8 cellular contexts compared by ENCODE assay signal in the genomic region with DNA sequence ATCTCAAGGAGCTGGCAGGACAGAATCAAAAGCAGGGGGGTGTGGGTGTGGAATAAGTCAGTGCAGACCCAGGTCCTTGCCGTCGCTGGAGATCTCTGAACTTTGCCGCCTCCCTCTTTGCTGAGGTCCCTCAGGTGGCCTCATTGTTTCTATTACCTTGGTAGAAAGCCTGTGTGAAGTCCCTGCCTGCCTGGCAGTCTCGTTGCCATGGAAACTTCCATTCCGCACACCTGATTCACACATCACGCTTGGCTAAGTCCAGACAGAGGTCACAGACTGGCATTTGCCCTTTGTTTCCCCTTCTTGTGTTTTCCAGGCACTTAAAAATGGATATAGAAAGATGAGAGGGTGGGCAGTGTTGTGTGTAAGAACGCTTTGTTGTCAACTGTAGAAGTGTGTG.
DNase-seq lines count a peak whose midpoint lies in the region; ATAC-seq and TF ChIP-seq lines count a peak whose summit lies in the region.

No MANE protein-coding gene starts in this region.

- no peaks in the 10 kb centered on the region for H3K27me3 Mint-ChIP-seq in activated CD4-positive, alpha-beta memory T cell treated with anti-CD3 and anti-CD28 coated beads for 36 hours

- DNase-seq in NCI-H2171 (lab: John Stamatoyannopoulos, UW) (peak; percentile 71), glomerular visceral epithelial cell (ENCODE audit: extremely low spot score) (peak; percentile 97), colonic mucosa (no peak), Right ventricle myocardium superior (no peak), GOT3 (lab: John Stamatoyannopoulos, UW) (no peak)
- DNase-seq in activated CD4-positive, alpha-beta memory T cell treated with anti-CD3 and anti-CD28 coated beads for 36 hours: no peak

- H3K36me3 ChIP-seq in BLaER1: peaks cover 77% of the 10 kb centered on the region
- no peaks in the 10 kb centered on the region for H3K36me3 ChIP-seq in colonic mucosa

- no peaks in the 10 kb centered on the region for H3K36me3 Mint-ChIP-seq in activated CD4-positive, alpha-beta memory T cell treated with anti-CD3 and anti-CD28 coated beads for 36 hours

- no peak for TF ChIP-seq CTCF in colonic mucosa (IDR thresholded peaks at IDR 0.05)

- peak overlapping the region; percentile 52 for H3K4me2 ChIP-seq in BLaER1

- CTCF ChIA-PET in activated CD4-positive, alpha-beta memory T cell treated with anti-CD3 and anti-CD28 coated beads for 36 hours (lab: Charles Lee): no interaction called here

- H3K9me3 Mint-ChIP-seq in activated CD4-positive, alpha-beta memory T cell treated with anti-CD3 and anti-CD28 coated beads for 36 hours: peaks cover 8% of the 10 kb centered on the region

- intact Hi-C loops in colonic mucosa (cut with DNase I) (no loop called here), Right ventricle myocardium superior (cut with DNase I) (no loop called here)
- intact Hi-C loops in activated CD4-positive, alpha-beta memory T cell treated with anti-CD3 and anti-CD28 coated beads for 36 hours (cut with micrococcal nuclease): no loop called here

- H3K27me3 ChIP-seq in BLaER1 (no peaks in the 10 kb centered on the region), colonic mucosa (no peaks in the 10 kb centered on the region)

- peak; percentile 82 for ATAC-seq in GM21360 (IDR thresholded peaks at IDR 0.05; ENCODE audit: unreplicated experiment)
- ATAC-seq in Right ventricle myocardium superior (ENCODE audit: poor library complexity): no peak

- H3K9me3 ChIP-seq in BLaER1 (peaks cover 60% of the 10 kb centered on the region), colonic mucosa (no peaks in the 10 kb centered on the region)

- H3K4me1 ChIP-seq in BLaER1 (peaks cover 22% of the 10 kb centered on the region), colonic mucosa (no peaks in the 10 kb centered on the region)

- H4K20me1 ChIP-seq in BLaER1: no peaks in the 10 kb centered on the region; the same call in 1 of the 2 replicates

- no peak overlapping the region for H3K27ac Mint-ChIP-seq in activated CD4-positive, alpha-beta memory T cell treated with anti-CD3 and anti-CD28 coated beads for 36 hours

- H3K4me3 Mint-ChIP-seq in activated CD4-positive, alpha-beta memory T cell treated with anti-CD3 and anti-CD28 coated beads for 36 hours: no peak overlapping the region

- H3K4me3 ChIP-seq in BLaER1 (no peak overlapping the region), colonic mucosa (no peak overlapping the region)

- H3K4me1 Mint-ChIP-seq in activated CD4-positive, alpha-beta memory T cell treated with anti-CD3 and anti-CD28 coated beads for 36 hours (ENCODE audit: low read depth): no peaks in the 10 kb centered on the region

- POLR2A ChIA-PET in activated CD4-positive, alpha-beta memory T cell treated with anti-CD3 and anti-CD28 coated beads for 36 hours (lab: Charles Lee): no interaction called here

- H3K27ac ChIP-seq in BLaER1: peak overlapping the region; percentile 44
- no peak overlapping the region for H3K27ac ChIP-seq in colonic mucosa

- H3K9ac ChIP-seq in BLaER1: no peak overlapping the region
- no peak overlapping the region for H3K9ac ChIP-seq in colonic mucosa (ENCODE audit: low read depth in 2 of 2, low read length in 2 of 2)

Comparison
In these comparisons a context has a peak if more than half of its experiments do, and no peak if none do; other contexts are left out.
1. DNase-seq: peak in NCI-H2171 (single experiment) and glomerular visceral epithelial cell (single experiment); none in colonic mucosa (single experiment), activated CD4-positive, alpha-beta memory T cell treated with anti-CD3 and anti-CD28 coated beads for 36 hours (single experiment), Right ventricle myocardium superior (single experiment) and GOT3 (single experiment).